Comparison of ENCODE assay signal across 17 cellular contexts in genomic region chr22:20056696-20057386, GRCh38. TPM values are rescaled to one million over a fixed set of nuclear protein-coding genes. Genes with fewer than 3 reads are reported as not detected.
A peak's percentile ranks its signal among the peaks of the same experiment; 100 is the strongest.
DNase-seq lines count a peak whose midpoint lies in the region; ATAC-seq, FAIRE-seq and TF ChIP-seq lines count a peak whose summit lies in the region.
"Had no signal": no experiment of that assay in that cellular context is flagged by ENCODE, and none has a peak within 500 bp of the region (broad histone marks: within the 10 kb centered on the region; RNA-seq: fewer than 3 reads in every experiment).

No MANE protein-coding gene starts in this region.

- no peak for TF ChIP-seq CTCF in bronchial epithelial cell (IDR thresholded peaks at IDR 0.05; ENCODE audit: insufficient read depth, low read length, severe bottlenecking)
- TF ChIP-seq CTCF in neural progenitor cell (IDR thresholded peaks at IDR 0.05), result no peak

- no peaks in the 10 kb centered on the region for H4K20me1 ChIP-seq in neural progenitor cell (ENCODE audit: low read depth)

- H3K27ac Mint-ChIP-seq in stimulated activated naive CD8-positive, alpha-beta T cell treated with anti-CD3 and anti-CD28 coated beads, Interleukin-15, amount 100 ng/mL, for 72 hours, result peak overlapping the region; percentile 75 to 91
- H3K27ac Mint-ChIP-seq in neural progenitor cell, result no peak overlapping the region
- H3K27ac Mint-ChIP-seq: CD4-positive, alpha-beta T cell; HFFc6 had no signal

- no peaks in the 10 kb centered on the region for H3K9me3 Mint-ChIP-seq in stimulated activated naive CD8-positive, alpha-beta T cell treated with anti-CD3 and anti-CD28 coated beads, Interleukin-15, amount 100 ng/mL, for 72 hours
- H3K9me3 Mint-ChIP-seq in neural progenitor cell, result no peaks in the 10 kb centered on the region
- H3K9me3 Mint-ChIP-seq: CD4-positive, alpha-beta T cell; H9; HFFc6 had no signal

- DNase-seq in stimulated activated naive CD8-positive, alpha-beta T cell treated with anti-CD3 and anti-CD28 coated beads, Interleukin-15, amount 100 ng/mL, for 72 hours, result no peak
- no peak for DNase-seq in stimulated activated naive CD8-positive, alpha-beta T cell treated with anti-CD3 and anti-CD28 coated beads, Interleukin-15, Interleukin-2, amounts not matched to agents 100 U/mL and 50 U/mL, for 24 hours
- DNase-seq in bronchial epithelial cell (ENCODE audit: low read depth) (no peak), neural progenitor cell (ENCODE audit: low spot score) (no peak), hippocampal formation (lab: John Stamatoyannopoulos, UW) (no peak)
- DNase-seq: 8988T; AML-193; C1 segment of cervical spinal cord; CD4-positive, alpha-beta T cell; DMS79; GOT3; H9; HFFc6 had no signal

- H3K27ac ChIP-seq in neural progenitor cell, result no peak overlapping the region
- H3K27ac ChIP-seq: HL-60 had no signal

- no peak overlapping the region for H3K9ac ChIP-seq in neural progenitor cell

- H3F3A ChIP-seq in neural progenitor cell (ENCODE audit: low read depth), result no peaks in the 10 kb centered on the region

- H3K79me2 ChIP-seq in neural progenitor cell (ENCODE audit: low read depth), result no peaks in the 10 kb centered on the region

- no peaks in the 10 kb centered on the region for H3K9me3 ChIP-seq in neural progenitor cell (ENCODE audit: low read depth)

- ATAC-seq in stimulated activated naive CD8-positive, alpha-beta T cell treated with anti-CD3 and anti-CD28 coated beads, Interleukin-15, amount 100 ng/mL, for 72 hours, result no peak
- no peak for ATAC-seq in stimulated activated naive CD8-positive, alpha-beta T cell treated with anti-CD3 and anti-CD28 coated beads, Interleukin-15, Interleukin-2, amounts not matched to agents 100 U/mL and 50 U/mL, for 24 hours
- no peak for ATAC-seq in HG03039 (IDR thresholded peaks at IDR 0.05; ENCODE audit: unreplicated experiment)
- ATAC-seq in GM19395 (IDR thresholded peaks at IDR 0.05; ENCODE audit: unreplicated experiment), result no peak
- ATAC-seq: GM12878 had no signal

- no peak overlapping the region for H3K4me3 Mint-ChIP-seq in stimulated activated naive CD8-positive, alpha-beta T cell treated with anti-CD3 and anti-CD28 coated beads, Interleukin-15, amount 100 ng/mL, for 72 hours
- peak overlapping the region; percentile 48 for H3K4me3 Mint-ChIP-seq in neural progenitor cell
- H3K4me3 Mint-ChIP-seq: CD4-positive, alpha-beta T cell; H9; HFFc6 had no signal

- no peaks in the 10 kb centered on the region for H3K27me3 ChIP-seq in bronchial epithelial cell (ENCODE audit: control insufficient read depth, insufficient read depth, low read length)
- no peaks in the 10 kb centered on the region for H3K27me3 ChIP-seq in neural progenitor cell

- H3K36me3 Mint-ChIP-seq in neural progenitor cell, result no peaks in the 10 kb centered on the region

- no peak overlapping the region for H3K4me2 ChIP-seq in neural progenitor cell

- H3K36me3 ChIP-seq in bronchial epithelial cell (ENCODE audit: control insufficient read depth, insufficient read depth, low read length), result peaks cover 15% of the 10 kb centered on the region
- H3K36me3 ChIP-seq in neural progenitor cell, result no peaks in the 10 kb centered on the region

- H3K27me3 Mint-ChIP-seq in stimulated activated naive CD8-positive, alpha-beta T cell treated with anti-CD3 and anti-CD28 coated beads, Interleukin-15, amount 100 ng/mL, for 72 hours, result no peaks in the 10 kb centered on the region
- no peaks in the 10 kb centered on the region for H3K27me3 Mint-ChIP-seq in neural progenitor cell (ENCODE audit: insufficient read depth, low read depth)
- H3K27me3 Mint-ChIP-seq: CD4-positive, alpha-beta T cell had no signal

- peak; percentile 70 for FAIRE-seq in bronchial epithelial cell (lab: Jason Lieb, UNC)
- FAIRE-seq: GM12878 had no signal

- H3K4me3 ChIP-seq in bronchial epithelial cell (ENCODE audit: low read depth, low read length) (no peak overlapping the region), neural progenitor cell (no peak overlapping the region)
- H3K4me3 ChIP-seq: GM12878 had no signal

- peaks cover 27% of the 10 kb centered on the region for H3K4me1 Mint-ChIP-seq in stimulated activated naive CD8-positive, alpha-beta T cell treated with anti-CD3 and anti-CD28 coated beads, Interleukin-15, amount 100 ng/mL, for 72 hours
- peaks cover 4% of the 10 kb centered on the region for H3K4me1 Mint-ChIP-seq in neural progenitor cell
- H3K4me1 Mint-ChIP-seq: H9 had no signal

- no peaks in the 10 kb centered on the region for H3K4me1 ChIP-seq in neural progenitor cell

- no peak overlapping the region for H2AFZ ChIP-seq in neural progenitor cell (replicated peaks)

RNA-seq across cellular contexts. Expression of gene DGCR8, which starts 23.2 kb away (rescaled TPM):
- total RNA-seq in bronchial epithelial cell (30.5 and 39.8 TPM in 2 replicates), neural progenitor cell (ENCODE audit: low replicate concordance) (29.1 and 39.7 TPM in 2 replicates)

RNA-seq across cellular contexts. Expression of gene TANGO2, which starts 35.9 kb away (rescaled TPM):
- total RNA-seq in bronchial epithelial cell, result 41.6 and 44.2 TPM in 2 replicates
- 9.1 and 10.0 TPM in 2 replicates for total RNA-seq in neural progenitor cell (ENCODE audit: low replicate concordance)

RNA-seq across cellular contexts. Expression of gene ARVCF, which starts 40.2 kb away (rescaled TPM):
- 19.2 and 23.2 TPM in 2 replicates for total RNA-seq in bronchial epithelial cell
- total RNA-seq in neural progenitor cell (ENCODE audit: low replicate concordance), result 35.4 and 159 TPM in 2 replicates

RNA-seq across cellular contexts. Expression of gene RANBP1, which starts 59.1 kb away (rescaled TPM):
- total RNA-seq in bronchial epithelial cell, result 147 and 263 TPM in 2 replicates
- 874 and 918 TPM in 2 replicates for total RNA-seq in neural progenitor cell (ENCODE audit: low replicate concordance)
